14 cellular contexts compared by ENCODE assay signal in genomic region chr5:124888622-124889521, GRCh38.
DNase-seq lines count a peak whose midpoint lies in the region; ATAC-seq, FAIRE-seq and TF ChIP-seq lines count a peak whose summit lies in the region.
"Had no signal": no experiment of that assay in that cellular context is flagged by ENCODE, and none has a peak within 500 bp of the region (broad histone marks: within the 10 kb centered on the region; RNA-seq: fewer than 3 reads in every experiment).

No MANE protein-coding gene starts in this region.

- H3K27ac ChIP-seq in kidney (ENCODE audit: low read depth in 2 of 2, low read length in 2 of 2) (no peak overlapping the region), parathyroid adenoma (no peak overlapping the region)
- H3K27ac ChIP-seq: suprapubic skin had no signal

- H2AFZ ChIP-seq in parathyroid adenoma, result peak overlapping the region; percentile 63

- peak overlapping the region; percentile 75 for H3K27ac Mint-ChIP-seq in Caco-2 (ENCODE audit: unreplicated experiment)
- H3K27ac Mint-ChIP-seq in activated CD4-positive, alpha-beta memory T cell treated with anti-CD3 and anti-CD28 coated beads for 36 hours, result no peak overlapping the region

- H3K9me3 ChIP-seq in Caco-2 (no peaks in the 10 kb centered on the region; the same call in 1 of the 2 replicates), kidney (ENCODE audit: control insufficient read depth in 1 of 2, low read length in 2 of 2) (no peaks in the 10 kb centered on the region), parathyroid adenoma (ENCODE audit: control insufficient read depth, low read length) (no peaks in the 10 kb centered on the region)
- H3K9me3 ChIP-seq: suprapubic skin had no signal

- no peaks in the 10 kb centered on the region for H3K36me3 ChIP-seq in Caco-2 (ENCODE audit: control insufficient read depth, insufficient read depth, low read length)
- no peaks in the 10 kb centered on the region for H3K36me3 ChIP-seq in kidney (ENCODE audit: control insufficient read depth in 1 of 2, insufficient read depth in 2 of 2, low read length in 2 of 2)
- H3K36me3 ChIP-seq in parathyroid adenoma (ENCODE audit: control insufficient read depth, insufficient read depth, low read length), result no peaks in the 10 kb centered on the region
- H3K36me3 ChIP-seq: suprapubic skin had no signal

- no peaks in the 10 kb centered on the region for H3K36me3 Mint-ChIP-seq in Caco-2 (ENCODE audit: insufficient read depth, unreplicated experiment)
- H3K36me3 Mint-ChIP-seq in activated CD4-positive, alpha-beta memory T cell treated with anti-CD3 and anti-CD28 coated beads for 36 hours, result no peaks in the 10 kb centered on the region

- DNase-seq in Caco-2 (no peak), kidney (no peak), SIG-M5 treated with dmso at 0.1 percent for 504 hours (lab: John Stamatoyannopoulos, UW; ENCODE audit: unreplicated experiment) (no peak), urothelium cell line (ENCODE audit: low spot score) (no peak), activated T-cell treated with anti-CD3 and anti-CD28 coated beads for 4 hours (no peak)
- no peak for DNase-seq in activated CD4-positive, alpha-beta memory T cell treated with anti-CD3 and anti-CD28 coated beads for 36 hours
- DNase-seq: left ventricle myocardium superior; NCI-H1105 treated with DMSO at 0.1 percent for 48 hours; stimulated activated CD4-positive, alpha-beta T cell treated with anti-CD3 and anti-CD28 coated beads, Interleukin-12 subunit alpha, Interleukin-12 subunit beta, amount 100 ng/mL, for 4 hours had no signal

- POLR2A ChIA-PET in Caco-2 (lab: Charles Lee), result interaction anchor here (1.0 kb wide), 1 partner anchor 140 kb away, joined by 13 read pairs; no protein-coding TSS in a partner anchor
- POLR2A ChIA-PET in activated CD4-positive, alpha-beta memory T cell treated with anti-CD3 and anti-CD28 coated beads for 36 hours (lab: Charles Lee), result no interaction called here

- H3K4me3 ChIP-seq in Caco-2 (ENCODE audit: low read depth, low read length) (no peak overlapping the region), kidney (ENCODE audit: low read length in 2 of 2) (peak overlapping the region; percentile 16 to 53), parathyroid adenoma (ENCODE audit: low read depth, low read length) (no peak overlapping the region)
- H3K4me3 ChIP-seq: suprapubic skin had no signal

- H3K27me3 ChIP-seq in Caco-2 (replicated peaks; ENCODE audit: control insufficient read depth, insufficient read depth, low read length) (no peaks in the 10 kb centered on the region), parathyroid adenoma (ENCODE audit: control insufficient read depth, insufficient read depth, low read length) (no peaks in the 10 kb centered on the region)
- H3K27me3 ChIP-seq: suprapubic skin had no signal

- H3K4me1 ChIP-seq in Caco-2, result peaks cover 23% of the 10 kb centered on the region
- peaks cover 9 to 10% of the 10 kb centered on the region in 2 donors for H3K4me1 ChIP-seq in kidney (ENCODE audit: control insufficient read depth in 1 of 2, insufficient read depth in 1 of 2, low read depth in 1 of 2, low read length in 2 of 2)
- peaks cover 13% of the 10 kb centered on the region for H3K4me1 ChIP-seq in parathyroid adenoma
- H3K4me1 ChIP-seq: suprapubic skin had no signal

- H3K27me3 Mint-ChIP-seq in Caco-2 (ENCODE audit: insufficient read depth, unreplicated experiment), result no peaks in the 10 kb centered on the region
- H3K27me3 Mint-ChIP-seq in activated CD4-positive, alpha-beta memory T cell treated with anti-CD3 and anti-CD28 coated beads for 36 hours, result no peaks in the 10 kb centered on the region

- FAIRE-seq in kidney (lab: Jason Lieb, UNC) (no peak), urothelium cell line (lab: Jason Lieb, UNC) (no peak)
- FAIRE-seq: bronchial epithelial cell, GM12891 had no signal

- peak overlapping the region; percentile 7 for H3K4me2 ChIP-seq in parathyroid adenoma (ENCODE audit: low read length)

- no TSS peak for BruUV-seq in Caco-2 (replicated peaks; lab: Mats Ljungman, UMichigan)

- H3K4me3 Mint-ChIP-seq in Caco-2 (ENCODE audit: unreplicated experiment), result peak overlapping the region; percentile 37
- H3K4me3 Mint-ChIP-seq in activated CD4-positive, alpha-beta memory T cell treated with anti-CD3 and anti-CD28 coated beads for 36 hours, result no peak overlapping the region

- CTCF ChIA-PET in Caco-2 (lab: Charles Lee), result no interaction called here
- CTCF ChIA-PET in activated CD4-positive, alpha-beta memory T cell treated with anti-CD3 and anti-CD28 coated beads for 36 hours (lab: Charles Lee), result no interaction called here

- ATAC-seq in SK-N-SH treated with all-trans-retinoic acid at 6 μM for 48 hours, result peak; percentile 30
- ATAC-seq: left ventricle myocardium superior had no signal

- H3K9ac ChIP-seq in kidney (ENCODE audit: low read length in 2 of 2), result no peak overlapping the region
- no peak overlapping the region for H3K9ac ChIP-seq in parathyroid adenoma

- H3K4me1 Mint-ChIP-seq in Caco-2 (ENCODE audit: low read depth, unreplicated experiment), result peaks cover 9% of the 10 kb centered on the region
- H3K4me1 Mint-ChIP-seq in activated CD4-positive, alpha-beta memory T cell treated with anti-CD3 and anti-CD28 coated beads for 36 hours (ENCODE audit: low read depth), result no peaks in the 10 kb centered on the region

- no peak for TF ChIP-seq CTCF in Caco-2 (IDR thresholded peaks at IDR 0.05; ENCODE audit: insufficient read depth in 1 of 2, low read depth in 1 of 2, low read length in 1 of 2, severe bottlenecking in 1 of 2, unreplicated experiment in 1 of 2)
- TF ChIP-seq CTCF in kidney (IDR thresholded peaks at IDR 0.05; ENCODE audit: borderline replicate concordance, extremely low read depth, insufficient read depth), result no peak
- no peak for TF ChIP-seq CTCF in parathyroid adenoma (IDR thresholded peaks at IDR 0.05)

- intact Hi-C loops in Caco-2 (cut with micrococcal nuclease; ENCODE audit: unreplicated experiment) (loop anchor here (1.0 to 5.0 kb wide), 3 partner anchors 19 to 227 kb away; partner anchors contain the start of gene ZNF608), kidney (cut with DNase I) (no loop called here)
- intact Hi-C loops in activated CD4-positive, alpha-beta memory T cell treated with anti-CD3 and anti-CD28 coated beads for 36 hours (cut with micrococcal nuclease), result no loop called here

- H3K79me2 ChIP-seq in parathyroid adenoma, result no peaks in the 10 kb centered on the region

- no peaks in the 10 kb centered on the region for H3K9me3 Mint-ChIP-seq in Caco-2 (ENCODE audit: unreplicated experiment)
- H3K9me3 Mint-ChIP-seq in activated CD4-positive, alpha-beta memory T cell treated with anti-CD3 and anti-CD28 coated beads for 36 hours, result peaks cover 4% of the 10 kb centered on the region

TF ChIP-seq in SK-N-SH treated with all-trans-retinoic acid at 6 μM for 48 hours, 23 proteins besides CTCF, POLR2A, EP300 and RAD21:
- TF ChIP-seq PATZ1 (CRISPR knock-in tag; IDR thresholded peaks at IDR 0.05; ENCODE audit: borderline replicate concordance), result no peak
- no peak for TF ChIP-seq ZC3H10 (CRISPR knock-in tag; IDR thresholded peaks at IDR 0.05)
- no peak for TF ChIP-seq ESRRG (CRISPR knock-in tag; IDR thresholded peaks at IDR 0.05)
- no peak for TF ChIP-seq BACH2 (CRISPR knock-in tag; IDR thresholded peaks at IDR 0.05; ENCODE audit: borderline replicate concordance)
- no peak for TF ChIP-seq ZNF70 (CRISPR knock-in tag; IDR thresholded peaks at IDR 0.05)
- no peak for TF ChIP-seq ZFP30 (CRISPR knock-in tag; IDR thresholded peaks at IDR 0.05)
- no peak for TF ChIP-seq RARB (CRISPR knock-in tag; IDR thresholded peaks at IDR 0.05)
- TF ChIP-seq CSDC2 (CRISPR knock-in tag; IDR thresholded peaks at IDR 0.05), result no peak
- TF ChIP-seq PPARA (CRISPR knock-in tag; IDR thresholded peaks at IDR 0.05; ENCODE audit: borderline replicate concordance), result no peak
- TF ChIP-seq SNAI2 (CRISPR knock-in tag; IDR thresholded peaks at IDR 0.05), result no peak
- no peak for TF ChIP-seq ZNF565 (CRISPR knock-in tag; conservative IDR thresholded peaks at IDR 0.05; ENCODE audit: low read depth)

Comparison
In these comparisons a context has a peak if more than half of its experiments do, and no peak if none do; other contexts are left out.
1. H3K4me3 ChIP-seq: peak in kidney (2 of 2); none in Caco-2 (single experiment) and parathyroid adenoma (single experiment).